In the genomic region with DNA sequence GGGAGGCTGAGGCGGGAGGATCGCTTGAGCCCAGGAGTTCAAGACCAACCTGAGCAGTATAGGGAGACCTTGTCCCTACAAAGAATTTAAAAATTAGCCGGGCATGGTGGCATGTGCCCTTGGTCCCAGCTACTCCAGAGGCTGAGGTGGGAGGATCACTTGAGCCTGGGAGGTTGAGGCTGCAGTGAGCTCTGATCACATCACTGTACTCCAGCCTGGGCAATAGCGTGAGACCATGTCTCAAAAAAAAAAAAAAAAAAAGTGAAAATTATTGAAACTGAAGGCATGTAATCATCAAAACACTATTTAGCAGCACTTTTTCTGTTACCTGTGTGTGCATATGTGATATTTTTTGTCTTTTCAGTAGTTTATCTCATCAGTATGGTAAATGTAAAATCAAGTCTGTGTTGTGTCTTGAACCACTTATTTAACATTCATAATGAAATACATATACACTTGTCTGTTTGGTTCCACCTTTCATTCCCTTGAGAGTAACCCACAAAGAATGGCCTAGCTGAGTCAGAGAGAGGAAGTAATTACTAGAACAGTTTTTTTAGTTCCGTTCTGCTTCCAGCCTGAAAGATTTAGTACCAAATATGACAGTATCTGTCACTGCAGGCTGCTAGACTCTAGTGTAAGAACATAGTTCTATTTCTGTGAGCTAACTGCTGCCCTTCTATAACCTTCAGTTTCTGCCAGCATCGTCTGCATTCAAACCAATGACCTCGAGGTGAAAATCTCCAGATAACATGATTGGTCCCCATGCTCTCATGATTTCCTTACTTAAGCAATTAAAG, we compare ENCODE assay signal across 8 cellular contexts.
DNase-seq lines count a peak whose midpoint lies in the region; ATAC-seq and TF ChIP-seq lines count a peak whose summit lies in the region.

No MANE protein-coding gene starts in this region.

- no peak for TF ChIP-seq POLR2A in esophagus muscularis mucosa (IDR thresholded peaks at IDR 0.05; ENCODE audit: low read depth)

- peak overlapping the region; percentile 22 for H3K27ac Mint-ChIP-seq in activated CD4-positive, alpha-beta T cell treated with anti-CD3 and anti-CD28 coated beads, Interleukin-2, amount 10 ng/mL, durations not matched to agents 7 days and 5 days

- CTCF ChIA-PET in activated CD4-positive, alpha-beta T cell treated with anti-CD3 and anti-CD28 coated beads, Interleukin-2, amount 10 ng/mL, durations not matched to agents 7 days and 5 days (lab: Charles Lee), result interaction anchor here (1.0 to 1.4 kb wide), 2 partner anchors 12 kb away, joined by 3 to 4 read pairs; no protein-coding TSS in a partner anchor

- DNase-seq in activated CD4-positive, alpha-beta T cell treated with anti-CD3 and anti-CD28 coated beads, Interleukin-2, amount 10 ng/mL, durations not matched to agents 7 days and 5 days, result no peak
- no peak for DNase-seq in activated CD4-positive, alpha-beta T cell treated with anti-CD3 and anti-CD28 coated beads, Interleukin-2, amount 50 U/mL, for 1 hour
- DNase-seq in NOMO-1 treated with dmso at 0.1 percent for 144 hours (lab: John Stamatoyannopoulos, UW; ENCODE audit: unreplicated experiment) (peak; percentile 90), esophagus muscularis mucosa (ENCODE audit: extremely low spot score) (no peak), thoracic aorta (ENCODE audit: low spot score) (no peak), HT-29 (ENCODE audit: low spot score) (no peak), retina (no peak)

- peaks cover 18 to 25% (median 24%) of the 10 kb centered on the region in 4 donors for H3K4me1 ChIP-seq in esophagus muscularis mucosa
- peaks cover 10 to 26% of the 10 kb centered on the region in 2 donors for H3K4me1 ChIP-seq in thoracic aorta (ENCODE audit: control insufficient read depth in 1 of 2, low read depth in 2 of 2)

- H3K9me3 ChIP-seq in esophagus muscularis mucosa (no peaks in the 10 kb centered on the region), thoracic aorta (no peaks in the 10 kb centered on the region)

- 56% methylated on average over 7 of the region's 7 CpGs for WGBS in esophagus muscularis mucosa

- no peaks in the 10 kb centered on the region for H3K27me3 Mint-ChIP-seq in activated CD4-positive, alpha-beta T cell treated with anti-CD3 and anti-CD28 coated beads, Interleukin-2, amount 10 ng/mL, durations not matched to agents 7 days and 5 days

- no peak overlapping the region for H3K4me3 Mint-ChIP-seq in activated CD4-positive, alpha-beta T cell treated with anti-CD3 and anti-CD28 coated beads, Interleukin-2, amount 10 ng/mL, durations not matched to agents 7 days and 5 days

- H3K36me3 ChIP-seq in esophagus muscularis mucosa (peaks cover 0 to 16% (median 0%) of the 10 kb centered on the region in 4 donors), thoracic aorta (peaks cover 3% of the 10 kb centered on the region)

- H3K4me1 Mint-ChIP-seq in activated CD4-positive, alpha-beta T cell treated with anti-CD3 and anti-CD28 coated beads, Interleukin-2, amount 10 ng/mL, durations not matched to agents 7 days and 5 days, result peaks cover 11% of the 10 kb centered on the region

- H3K9me3 Mint-ChIP-seq in activated CD4-positive, alpha-beta T cell treated with anti-CD3 and anti-CD28 coated beads, Interleukin-2, amount 10 ng/mL, durations not matched to agents 7 days and 5 days, result no peaks in the 10 kb centered on the region

- POLR2A ChIA-PET in activated CD4-positive, alpha-beta T cell treated with anti-CD3 and anti-CD28 coated beads, Interleukin-2, amount 10 ng/mL, durations not matched to agents 7 days and 5 days (lab: Charles Lee), result no interaction called here

- H3K27me3 ChIP-seq in esophagus muscularis mucosa, result no peaks in the 10 kb centered on the region
- H3K27me3 ChIP-seq in thoracic aorta (replicated peaks; ENCODE audit: insufficient read depth), result no peaks in the 10 kb centered on the region

- no peak for TF ChIP-seq EP300 in esophagus muscularis mucosa (IDR thresholded peaks at IDR 0.05)

- H3K27ac ChIP-seq in esophagus muscularis mucosa (replicated peaks in 1 of 4), result peak overlapping the region; percentile 35 to 75 (median 63)
- peak overlapping the region; percentile 65 to 70 for H3K27ac ChIP-seq in thoracic aorta

- intact Hi-C loops in esophagus muscularis mucosa (cut with DNase I), result no loop called here

- ATAC-seq in HG02798 (IDR thresholded peaks at IDR 0.05; ENCODE audit: poor library complexity, unreplicated experiment) (peak; percentile 96), thoracic aorta (ENCODE audit: insufficient number of reproducible peaks, low FRiP score, low read depth) (peak; percentile 77)

- H3K36me3 Mint-ChIP-seq in activated CD4-positive, alpha-beta T cell treated with anti-CD3 and anti-CD28 coated beads, Interleukin-2, amount 10 ng/mL, durations not matched to agents 7 days and 5 days (ENCODE audit: low read depth), result peaks cover 2% of the 10 kb centered on the region

- no peak for TF ChIP-seq CTCF in esophagus muscularis mucosa (IDR thresholded peaks at IDR 0.05)
- no peak for TF ChIP-seq CTCF in thoracic aorta (IDR thresholded peaks at IDR 0.05)

- H3K4me3 ChIP-seq in esophagus muscularis mucosa (no peak overlapping the region), thoracic aorta (no peak overlapping the region)
